2 cellular contexts compared by ENCODE assay signal in genomic region chr3:45060165-45060897, GRCh38.
TF ChIP-seq lines count a peak whose summit lies in the region.

No MANE protein-coding gene starts in this region.

TF ChIP-seq in SK-N-SH, 30 proteins besides CTCF, POLR2A, EP300 and RAD21:
- TF ChIP-seq FOSL2 (IDR thresholded peaks at IDR 0.05; ENCODE audit: borderline replicate concordance, low read depth) (no peak), NFIC (IDR thresholded peaks at IDR 0.05; ENCODE audit: borderline replicate concordance) (no peak), TEAD4 (IDR thresholded peaks at IDR 0.05; ENCODE audit: borderline replicate concordance, insufficient read depth) (no peak), FOXM1 (IDR thresholded peaks at IDR 0.05; ENCODE audit: low read depth) (no peak)

TF ChIP-seq in SK-N-SH treated with all-trans-retinoic acid at 6 μM for 48 hours, 23 proteins besides CTCF, POLR2A, EP300 and RAD21:
- TF ChIP-seq CSDC2 (CRISPR knock-in tag; IDR thresholded peaks at IDR 0.05) (no peak), TOX (CRISPR knock-in tag; IDR thresholded peaks at IDR 0.05; ENCODE audit: borderline replicate concordance) (no peak), OSR1 (CRISPR knock-in tag; IDR thresholded peaks at IDR 0.05) (no peak), CREB5 (CRISPR knock-in tag; IDR thresholded peaks at IDR 0.05; ENCODE audit: low read depth) (no peak), TSHZ2 (CRISPR knock-in tag; IDR thresholded peaks at IDR 0.05) (no peak), ESRRG (CRISPR knock-in tag; IDR thresholded peaks at IDR 0.05) (no peak), ZNF8 (CRISPR knock-in tag; IDR thresholded peaks at IDR 0.05) (no peak), CSRNP3 (CRISPR knock-in tag; IDR thresholded peaks at IDR 0.05) (no peak), ARNTL (CRISPR knock-in tag; IDR thresholded peaks at IDR 0.05; ENCODE audit: borderline replicate concordance, low read depth) (no peak), POU6F1 (CRISPR knock-in tag; IDR thresholded peaks at IDR 0.05; ENCODE audit: borderline replicate concordance, low read depth) (no peak), SNAI2 (CRISPR knock-in tag; IDR thresholded peaks at IDR 0.05) (no peak), ZC3H10 (CRISPR knock-in tag; IDR thresholded peaks at IDR 0.05) (no peak), ZFP30 (CRISPR knock-in tag; IDR thresholded peaks at IDR 0.05) (no peak), ISL1 (CRISPR knock-in tag; IDR thresholded peaks at IDR 0.05) (no peak), ZNF70 (CRISPR knock-in tag; IDR thresholded peaks at IDR 0.05) (no peak)
TF ChIP-seq in SK-N-SH treated with all-trans-retinoic acid at 6 μM for 48 hours: peak in this region for 0.
